In genomic region chr19:5253403-5254110, GRCh38 we compare ENCODE assay signal across 22 cellular contexts.
DNase-seq lines count a peak whose midpoint lies in the region; ATAC-seq and TF ChIP-seq lines count a peak whose summit lies in the region.
"Had no signal": no experiment of that assay in that cellular context is flagged by ENCODE, and none has a peak within 500 bp of the region (broad histone marks: within the 10 kb centered on the region; RNA-seq: fewer than 3 reads in every experiment).

No MANE protein-coding gene starts in this region.

- intact Hi-C loops in heart left ventricle (cut with DNase I): no loop called here

- no peak overlapping the region for H3K4me3 Mint-ChIP-seq in T-helper 2 cell treated with Interferon-gamma antibody and Interleukin-4, amounts not matched to agents 5 μg/mL and 100 μg/mL, for 36 hours
- H3K4me3 Mint-ChIP-seq: naive B cell; stimulated activated naive B cell treated with anti-CD40 and anti-IgM and Interleukin-4, amounts not matched to agents 10 μg/mL and 1 μg/mL and 100 μg/mL, for 72 hours had no signal

- no peak overlapping the region for H3K4me3 ChIP-seq in heart left ventricle
- H3K4me3 ChIP-seq: colonic mucosa, lung, upper lobe of left lung had no signal

- H3K9me3 Mint-ChIP-seq in T-helper 2 cell treated with Interferon-gamma antibody and Interleukin-4, amounts not matched to agents 5 μg/mL and 100 μg/mL, for 36 hours: peaks cover 21% of the 10 kb centered on the region

- no peaks in the 10 kb centered on the region for H3K27me3 ChIP-seq in heart left ventricle
- H3K27me3 ChIP-seq: colonic mucosa, upper lobe of left lung had no signal

- no peaks in the 10 kb centered on the region for H3K36me3 Mint-ChIP-seq in T-helper 2 cell treated with Interferon-gamma antibody and Interleukin-4, amounts not matched to agents 5 μg/mL and 100 μg/mL, for 36 hours (ENCODE audit: low read depth)

- TF ChIP-seq CTCF in heart left ventricle (IDR thresholded peaks at IDR 0.05): no peak

- H3K27ac ChIP-seq in heart left ventricle: peak overlapping the region in 2 of 12 donors; percentile 22 to 39
- H3K27ac ChIP-seq: colonic mucosa, upper lobe of left lung had no signal

- ATAC-seq in heart left ventricle (peak in 3 of 4 donors; percentile 45 to 56 (median 56)), GM21737 (IDR thresholded peaks at IDR 0.05; ENCODE audit: unreplicated experiment) (no peak)
- ATAC-seq: activated CD4-positive, CD25-positive, alpha-beta regulatory T cell treated with anti-CD3 and anti-CD28 coated beads, Interleukin-2, amount 50 U/mL, for 24 hours; stimulated activated naive B cell treated with anti-CD40 and anti-IgM and Interleukin-4, amounts not matched to agents 10 μg/mL and 1 μg/mL and 100 μg/mL, for 72 hours had no signal

- no peak for TF ChIP-seq POLR2A in heart left ventricle (IDR thresholded peaks at IDR 0.05)

- H3K27ac Mint-ChIP-seq in T-helper 2 cell treated with Interferon-gamma antibody and Interleukin-4, amounts not matched to agents 5 μg/mL and 100 μg/mL, for 36 hours: no peak overlapping the region
- H3K27ac Mint-ChIP-seq: stimulated activated naive B cell treated with anti-CD40 and anti-IgM and Interleukin-4, amounts not matched to agents 10 μg/mL and 1 μg/mL and 100 μg/mL, for 72 hours had no signal

- no peaks in the 10 kb centered on the region for H3K4me1 ChIP-seq in heart left ventricle
- H3K4me1 ChIP-seq: colonic mucosa, upper lobe of left lung had no signal

- WGBS in heart left ventricle, 4 donors: 71 to 89% (median 79%) methylated on average over 3 of the region's 3 CpGs

- H3K9me3 ChIP-seq in heart left ventricle: peaks cover 0 to 27% (median 14%) of the 10 kb centered on the region in 12 donors
- H3K9me3 ChIP-seq: colonic mucosa had no signal

- DNase-seq in HuH-7 (ENCODE audit: low spot score) (peak; percentile 40), astrocyte of the hippocampus (ENCODE audit: low read depth, low spot score) (peak; percentile 57), heart left ventricle (no peak), stromal cell of bone marrow (ENCODE audit: low read depth) (peak; percentile 43), NCI-H1048 (lab: John Stamatoyannopoulos, UW) (no peak), OCI-M2 (lab: John Stamatoyannopoulos, UW; ENCODE audit: unreplicated experiment) (no peak)
- no peak for DNase-seq in T-helper 2 cell treated with Interferon-gamma antibody and Interleukin-4, amounts not matched to agents 5 μg/mL and 100 μg/mL, for 36 hours (ENCODE audit: low spot score)
- DNase-seq: activated effector memory CD4-positive, alpha-beta T cell treated with Interleukin-2 at 50 U/mL for 16 hours; C1 segment of cervical spinal cord; colonic mucosa; DMS 273 treated with DMSO at 0.1 percent for 48 hours; GOT3; Karpas-422; naive B cell; NCI-H1436 treated with DMSO at 0.1 percent for 48 hours; NCI-H226; stimulated activated CD4-positive, alpha-beta T cell treated with anti-CD3 and anti-CD28 coated beads, Interleukin-12 subunit alpha, Interleukin-12 subunit beta, amount 100 ng/mL, for 4 hours; stimulated activated naive B cell treated with anti-CD40 and anti-IgM and Interleukin-4, amounts not matched to agents 10 μg/mL and 1 μg/mL and 100 μg/mL, for 72 hours; upper lobe of left lung had no signal

- no peaks in the 10 kb centered on the region for H3K27me3 Mint-ChIP-seq in T-helper 2 cell treated with Interferon-gamma antibody and Interleukin-4, amounts not matched to agents 5 μg/mL and 100 μg/mL, for 36 hours (ENCODE audit: low read depth)

- no peaks in the 10 kb centered on the region for H3K4me1 Mint-ChIP-seq in T-helper 2 cell treated with Interferon-gamma antibody and Interleukin-4, amounts not matched to agents 5 μg/mL and 100 μg/mL, for 36 hours (ENCODE audit: low read depth)
- H3K4me1 Mint-ChIP-seq: naive B cell; stimulated activated naive B cell treated with anti-CD40 and anti-IgM and Interleukin-4, amounts not matched to agents 10 μg/mL and 1 μg/mL and 100 μg/mL, for 72 hours had no signal

- peaks cover 0 to 41% (median 18%) of the 10 kb centered on the region in 9 donors for H3K36me3 ChIP-seq in heart left ventricle
- H3K36me3 ChIP-seq: colonic mucosa had no signal

Comparison
In these comparisons a context has a peak if more than half of its experiments do, and no peak if none do; other contexts are left out.
1. DNase-seq: peak in HuH-7 (single experiment), astrocyte of the hippocampus (single experiment) and stromal cell of bone marrow (single experiment); none in heart left ventricle (0 of 5), NCI-H1048 (single experiment), OCI-M2 (single experiment) and T-helper 2 cell treated with Interferon-gamma antibody and Interleukin-4, amounts not matched to agents 5 μg/mL and 100 μg/mL, for 36 hours (single experiment).